Comparison of ENCODE assay signal across 22 cellular contexts in genomic region chrX:97704474-97704873, GRCh38.
DNase-seq lines count a peak whose midpoint lies in the region; ATAC-seq, FAIRE-seq and TF ChIP-seq lines count a peak whose summit lies in the region.
"Had no signal": no experiment of that assay in that cellular context is flagged by ENCODE, and none has a peak within 500 bp of the region (broad histone marks: within the 10 kb centered on the region; RNA-seq: fewer than 3 reads in every experiment).

No MANE protein-coding gene starts in this region.

- DNase-seq in Peyer's patch (peak in 2 of 3 donors; percentile 54 to 57), endothelial cell of umbilical vein (ENCODE audit: low read depth, low spot score) (no peak), mucosa of descending colon (peak in 1 of 3 donors; percentile 15), transverse colon (peak; percentile 29), RKO (ENCODE audit: low spot score) (no peak)
- no peak for DNase-seq in activated T-cell treated with anti-CD3 and anti-CD28 coated beads, Interleukin-2, amount 50 U/mL, for 1 hour
- DNase-seq in activated naive CD4-positive, alpha-beta T cell treated with anti-CD3 and anti-CD28 coated beads, Interleukin-2, amount 10 ng/mL, durations not matched to agents 7 days and 5 days: no peak
- DNase-seq: AML-193; Caco-2; Calu3; CD4-positive, alpha-beta T cell; CD8-positive, alpha-beta T cell; DMS79 treated with DMSO at 0.1 percent for 48 hours; GF-D8 had no signal

- no peaks in the 10 kb centered on the region for H3K36me3 ChIP-seq in Peyer's patch
- no peaks in the 10 kb centered on the region for H3K36me3 ChIP-seq in endothelial cell of umbilical vein (ENCODE audit: control insufficient read depth in 2 of 2, extremely low read depth in 1 of 2, insufficient read depth in 2 of 2, low read length in 2 of 2)
- no peaks in the 10 kb centered on the region for H3K36me3 ChIP-seq in mucosa of descending colon (ENCODE audit: low read depth)
- no peaks in the 10 kb centered on the region for H3K36me3 ChIP-seq in transverse colon
- H3K36me3 ChIP-seq: BLaER1 treated with 17β-estradiol and CSF1 and Interleukin-3, amounts not matched to agents 10 nM and 100 nM had no signal

- no peaks in the 10 kb centered on the region for H3K27me3 Mint-ChIP-seq in activated naive CD4-positive, alpha-beta T cell treated with anti-CD3 and anti-CD28 coated beads, Interleukin-2, amount 10 ng/mL, durations not matched to agents 7 days and 5 days
- H3K27me3 Mint-ChIP-seq: CD4-positive, alpha-beta T cell had no signal

- intact Hi-C loops in endothelial cell of umbilical vein (cut with micrococcal nuclease) (no loop called here), mucosa of descending colon (cut with DNase I, micrococcal nuclease) (no loop called here), transverse colon (cut with DNase I; ENCODE audit: low total_unique reads) (no loop called here)

- in situ Hi-C loops in transverse colon (cut with MboI; ENCODE audit: low pct_ligation_motif_present in 1 of 4, low pct_unique_long_range_greater_than_20kb in 1 of 4, low sequenced_read_pairs in 3 of 4): no loop called here

- TF ChIP-seq POLR2A in Peyer's patch (IDR thresholded peaks at IDR 0.05): no peak
- TF ChIP-seq POLR2A in endothelial cell of umbilical vein (IDR thresholded peaks at IDR 0.05; ENCODE audit: low read depth, low read length): no peak
- no peak for TF ChIP-seq POLR2A in transverse colon (IDR thresholded peaks at IDR 0.05)

- H3K27ac ChIP-seq in Peyer's patch (peak overlapping the region in 2 of 4 donors; percentile 26 to 28), endothelial cell of umbilical vein (ENCODE audit: insufficient read depth, low read depth, low read length) (no peak overlapping the region), transverse colon (no peak overlapping the region)
- H3K27ac ChIP-seq: 22Rv1; A549; BLaER1 treated with 17β-estradiol and CSF1 and Interleukin-3, amounts not matched to agents 10 nM and 100 nM; C4-2B had no signal

- no peak for TF ChIP-seq EP300 in transverse colon (IDR thresholded peaks at IDR 0.05; ENCODE audit: low read depth)

- peak; percentile 70 for ATAC-seq in mucosa of descending colon
- ATAC-seq: A549; CD8-positive, alpha-beta T cell had no signal

- no peaks in the 10 kb centered on the region for H3K4me1 Mint-ChIP-seq in activated naive CD4-positive, alpha-beta T cell treated with anti-CD3 and anti-CD28 coated beads, Interleukin-2, amount 10 ng/mL, durations not matched to agents 7 days and 5 days
- H3K4me1 Mint-ChIP-seq: B cell had no signal

- dilution Hi-C loops in endothelial cell of umbilical vein (cut with MboI; ENCODE audit: extremely low pct_ligation_motif_present, low sequenced_read_pairs): no loop called here

- H3K27me3 ChIP-seq in Peyer's patch: no peaks in the 10 kb centered on the region
- H3K27me3 ChIP-seq in endothelial cell of umbilical vein (ENCODE audit: control insufficient read depth in 2 of 2, insufficient read depth in 2 of 2, low read length in 2 of 2): no peaks in the 10 kb centered on the region
- no peaks in the 10 kb centered on the region for H3K27me3 ChIP-seq in transverse colon

- H3K9me3 ChIP-seq in Peyer's patch (no peaks in the 10 kb centered on the region), endothelial cell of umbilical vein (replicated peaks; ENCODE audit: control insufficient read depth, insufficient read depth, low read length) (no peaks in the 10 kb centered on the region), mucosa of descending colon (no peaks in the 10 kb centered on the region), transverse colon (no peaks in the 10 kb centered on the region)
- H3K9me3 ChIP-seq: A549; BLaER1 treated with 17β-estradiol and CSF1 and Interleukin-3, amounts not matched to agents 10 nM and 100 nM; Caco-2 had no signal

- POLR2A ChIA-PET in endothelial cell of umbilical vein (lab: Charles Lee): no interaction called here

- peak; percentile 12 for FAIRE-seq in endothelial cell of umbilical vein (lab: Jason Lieb, UNC)
- FAIRE-seq: D721Med, G401.6, GM12891 had no signal

- no peaks in the 10 kb centered on the region for H3K4me1 ChIP-seq in Peyer's patch
- no peaks in the 10 kb centered on the region for H3K4me1 ChIP-seq in endothelial cell of umbilical vein (ENCODE audit: control insufficient read depth, extremely low read depth, insufficient read depth, low read length)
- H3K4me1 ChIP-seq in mucosa of descending colon (ENCODE audit: low read depth): no peaks in the 10 kb centered on the region
- H3K4me1 ChIP-seq in transverse colon: no peaks in the 10 kb centered on the region
- H3K4me1 ChIP-seq: A549; BLaER1 treated with 17β-estradiol and CSF1 and Interleukin-3, amounts not matched to agents 10 nM and 100 nM; Caco-2 had no signal

- no peak overlapping the region for H2AFZ ChIP-seq in endothelial cell of umbilical vein (ENCODE audit: low read depth, low read length)

- WGBS in transverse colon (ENCODE audit: low coverage in 1 of 2), 2 donors: 70% methylated on average over 6 of the region's 6 CpGs; no CpG with 5 or more reads in 1 of the 2 donors

- BruUV-seq in endothelial cell of umbilical vein (replicated peaks; lab: Mats Ljungman, UMichigan): no TSS peak

- H4K20me1 ChIP-seq in endothelial cell of umbilical vein (replicated peaks; ENCODE audit: control insufficient read depth, extremely low read depth, insufficient read depth, low read length): no peaks in the 10 kb centered on the region
- H4K20me1 ChIP-seq: BLaER1 treated with 17β-estradiol and CSF1 and Interleukin-3, amounts not matched to agents 10 nM and 100 nM had no signal

- no peak overlapping the region for H3K9ac ChIP-seq in endothelial cell of umbilical vein (replicated peaks; ENCODE audit: extremely low read depth, insufficient read depth, low read length)
- H3K9ac ChIP-seq: BLaER1 treated with 17β-estradiol and CSF1 and Interleukin-3, amounts not matched to agents 10 nM and 100 nM had no signal

- H3K36me3 Mint-ChIP-seq in activated naive CD4-positive, alpha-beta T cell treated with anti-CD3 and anti-CD28 coated beads, Interleukin-2, amount 10 ng/mL, durations not matched to agents 7 days and 5 days: no peaks in the 10 kb centered on the region
- H3K36me3 Mint-ChIP-seq: CD8-positive, alpha-beta T cell had no signal

- H3K9me3 Mint-ChIP-seq in activated naive CD4-positive, alpha-beta T cell treated with anti-CD3 and anti-CD28 coated beads, Interleukin-2, amount 10 ng/mL, durations not matched to agents 7 days and 5 days: no peaks in the 10 kb centered on the region
- H3K9me3 Mint-ChIP-seq: CD4-positive, alpha-beta T cell; CD8-positive, alpha-beta T cell had no signal

- no peaks in the 10 kb centered on the region for H3K9me1 ChIP-seq in endothelial cell of umbilical vein (replicated peaks; ENCODE audit: control insufficient read depth, extremely low read depth, insufficient read depth, low read length)

- TF ChIP-seq CTCF in Peyer's patch (IDR thresholded peaks at IDR 0.05) (no peak), endothelial cell of umbilical vein (IDR thresholded peaks at IDR 0.05; ENCODE audit: extremely low read depth in 1 of 2, insufficient read depth in 1 of 2, low read depth in 1 of 2, low read length in 2 of 2) (no peak), mucosa of descending colon (IDR thresholded peaks at IDR 0.05) (no peak), transverse colon (IDR thresholded peaks at IDR 0.05) (no peak)

- H3K4me3 ChIP-seq in Peyer's patch (no peak overlapping the region), endothelial cell of umbilical vein (replicated peaks in 1 of 3; ENCODE audit: insufficient read depth in 1 of 3, low read depth in 1 of 3, low read length in 3 of 3) (no peak overlapping the region), mucosa of descending colon (no peak overlapping the region), transverse colon (no peak overlapping the region)
- H3K4me3 ChIP-seq: A549; BLaER1 treated with 17β-estradiol and CSF1 and Interleukin-3, amounts not matched to agents 10 nM and 100 nM had no signal

- H3K4me3 Mint-ChIP-seq in activated naive CD4-positive, alpha-beta T cell treated with anti-CD3 and anti-CD28 coated beads, Interleukin-2, amount 10 ng/mL, durations not matched to agents 7 days and 5 days: no peak overlapping the region
- H3K4me3 Mint-ChIP-seq: B cell; CD4-positive, alpha-beta T cell; CD8-positive, alpha-beta T cell had no signal

- no peak overlapping the region for H3K4me2 ChIP-seq in endothelial cell of umbilical vein (ENCODE audit: insufficient read depth, low read length)
- H3K4me2 ChIP-seq: A549; BLaER1 treated with 17β-estradiol and CSF1 and Interleukin-3, amounts not matched to agents 10 nM and 100 nM had no signal

- no peaks in the 10 kb centered on the region for H3K79me2 ChIP-seq in endothelial cell of umbilical vein (ENCODE audit: control insufficient read depth, insufficient read depth, low read length)

- H3K27ac Mint-ChIP-seq in activated naive CD4-positive, alpha-beta T cell treated with anti-CD3 and anti-CD28 coated beads, Interleukin-2, amount 10 ng/mL, durations not matched to agents 7 days and 5 days: no peak overlapping the region
- H3K27ac Mint-ChIP-seq: B cell; CD4-positive, alpha-beta T cell; CD8-positive, alpha-beta T cell had no signal

- CTCF ChIA-PET in endothelial cell of umbilical vein (lab: Charles Lee): no interaction called here
- CTCF ChIA-PET in activated naive CD4-positive, alpha-beta T cell treated with anti-CD3 and anti-CD28 coated beads, Interleukin-2, amount 10 ng/mL, durations not matched to agents 7 days and 5 days (lab: Charles Lee): no interaction called here

TF ChIP-seq in endothelial cell of umbilical vein, 7 proteins besides CTCF, POLR2A, EP300 and RAD21:
- TF ChIP-seq MYC (IDR thresholded peaks at IDR 0.05; ENCODE audit: low read depth, low read length) (no peak), GATA2 (IDR thresholded peaks at IDR 0.05; ENCODE audit: insufficient read depth, insufficient read length, low read depth, low read length) (no peak), FOS (IDR thresholded peaks at IDR 0.05; ENCODE audit: borderline replicate concordance, insufficient read depth, low read length) (no peak), JUN (IDR thresholded peaks at IDR 0.05; ENCODE audit: borderline replicate concordance, insufficient read depth, insufficient read length, low read depth) (no peak), EZH2 (IDR thresholded peaks at IDR 0.05; ENCODE audit: borderline replicate concordance, low read depth, low read length, severe bottlenecking) (no peak), POLR2AphosphoS5 (IDR thresholded peaks at IDR 0.05; ENCODE audit: insufficient read depth, low read depth, low read length) (no peak), MAX (IDR thresholded peaks at IDR 0.05; ENCODE audit: insufficient read depth, insufficient read length) (no peak)

Comparison
In these comparisons a context has a peak if more than half of its experiments do, and no peak if none do; other contexts are left out.
1. DNase-seq: peak in Peyer's patch (2 of 3) and transverse colon (single experiment); none in endothelial cell of umbilical vein (single experiment), RKO (single experiment), activated T-cell treated with anti-CD3 and anti-CD28 coated beads, Interleukin-2, amount 50 U/mL, for 1 hour (single experiment) and activated naive CD4-positive, alpha-beta T cell treated with anti-CD3 and anti-CD28 coated beads, Interleukin-2, amount 10 ng/mL, durations not matched to agents 7 days and 5 days (single experiment).